In the genomic region with DNA sequence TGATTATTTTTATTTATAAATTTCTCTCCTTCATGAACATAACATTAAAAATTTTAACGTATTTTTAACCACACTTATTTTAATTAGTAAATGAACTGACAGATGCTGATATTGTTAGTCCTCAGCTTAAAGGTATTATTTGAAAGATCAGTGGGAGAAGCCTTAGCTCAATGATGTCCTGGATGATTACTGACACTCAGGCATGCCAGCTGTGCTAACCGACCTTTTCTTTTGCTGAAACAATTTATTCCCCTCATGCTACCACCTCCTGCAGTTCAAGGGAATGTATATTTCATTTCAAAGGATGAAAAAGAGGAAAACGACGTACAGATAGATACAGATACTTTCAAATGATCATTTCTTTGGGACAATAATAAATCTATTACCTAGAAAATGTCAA, we compare ENCODE assay signal across 36 cellular contexts.
"Had no signal": no experiment of that assay in that cellular context is flagged by ENCODE, and none has a peak within 500 bp of the region (broad histone marks: within the 10 kb centered on the region; RNA-seq: fewer than 3 reads in every experiment).

No MANE protein-coding gene starts in this region.

- H3K4me3 ChIP-seq: PC-9 had no signal

- DNase-seq: activated CD4-positive, alpha-beta memory T cell treated with anti-CD3 and anti-CD28 coated beads, Interleukin-2, amount 10 ng/mL, durations not matched to agents 7 days and 5 days; activated CD4-positive, alpha-beta T cell treated with anti-CD3 and anti-CD28 coated beads for 1 hour; activated CD4-positive, alpha-beta T cell treated with anti-CD3 and anti-CD28 coated beads for 48 hours; activated CD4-positive, CD25-positive, alpha-beta regulatory T cell; activated CD8-positive, alpha-beta memory T cell treated with anti-CD3 and anti-CD28 coated beads for 24 hours; activated CD8-positive, alpha-beta memory T cell treated with anti-CD3 and anti-CD28 coated beads, Interleukin-2, amount 10 ng/mL, durations not matched to agents 7 days and 5 days; activated CD8-positive, alpha-beta memory T cell treated with anti-CD3 and anti-CD28 coated beads, Interleukin-2, amount 50 U/mL, for 48 hours; activated effector memory CD4-positive, alpha-beta T cell treated with Interleukin-2 at 50 U/mL for 16 hours; activated naive CD4-positive, alpha-beta T cell treated with anti-CD3 and anti-CD28 coated beads, Interleukin-2, amount 10 ng/mL, durations not matched to agents 7 days and 5 days; activated naive CD8-positive, alpha-beta T cell treated with anti-CD3 and anti-CD28 coated beads, Interleukin-2, amount 50 U/mL, for 24 hours; activated T-cell treated with anti-CD3 and anti-CD28 coated beads, Interleukin-2, amount 50 U/mL, for 48 hours; anterior cingulate cortex; caudate nucleus; cerebellar nuclear complex; Karpas-422; KBM-7; NCI-H1105; NCI-H1417 treated with DMSO at 0.1 percent for 48 hours; NCI-H1694 treated with DMSO at 0.1 percent for 48 hours; NCI-H2029; NCI-H345; NCI-H526 treated with DMSO at 0.1 percent for 48 hours; NK-92 treated with Interleukin-12 subunit alpha and Interleukin-12 subunit beta, amount 100 ng/mL, for 24 hours; PC-9; SIG-M5; SW 1271; T-helper 1 cell; T-helper 2 cell; T-helper 9 cell had no signal

- H3K36me3 Mint-ChIP-seq: activated CD8-positive, alpha-beta memory T cell treated with anti-CD3 and anti-CD28 coated beads, Interleukin-2, amount 10 ng/mL, durations not matched to agents 7 days and 5 days; activated naive CD4-positive, alpha-beta T cell treated with anti-CD3 and anti-CD28 coated beads, Interleukin-2, amount 10 ng/mL, durations not matched to agents 7 days and 5 days; activated naive CD8-positive, alpha-beta T cell; brain had no signal

- ATAC-seq: activated CD8-positive, alpha-beta memory T cell treated with anti-CD3 and anti-CD28 coated beads, Interleukin-2, amount 10 ng/mL, durations not matched to agents 7 days and 5 days; activated naive CD8-positive, alpha-beta T cell treated with anti-CD3 and anti-CD28 coated beads, Interleukin-2, amount 50 U/mL, for 24 hours; Right ventricle myocardium inferior had no signal

- H3K4me3 Mint-ChIP-seq: activated CD4-positive, alpha-beta memory T cell treated with anti-CD3 and anti-CD28 coated beads, Interleukin-2, amount 10 ng/mL, durations not matched to agents 7 days and 5 days; activated CD8-positive, alpha-beta memory T cell treated with anti-CD3 and anti-CD28 coated beads, Interleukin-2, amount 10 ng/mL, durations not matched to agents 7 days and 5 days; activated naive CD4-positive, alpha-beta T cell treated with anti-CD3 and anti-CD28 coated beads, Interleukin-2, amount 10 ng/mL, durations not matched to agents 7 days and 5 days; activated naive CD8-positive, alpha-beta T cell; activated naive CD8-positive, alpha-beta T cell treated with anti-CD3 and anti-CD28 coated beads, Interleukin-2, amount 50 U/mL, for 24 hours; brain had no signal

- H3K27ac ChIP-seq: PC-9, RWPE1, VCaP had no signal

- H3K27me3 Mint-ChIP-seq: activated CD4-positive, alpha-beta memory T cell treated with anti-CD3 and anti-CD28 coated beads, Interleukin-2, amount 10 ng/mL, durations not matched to agents 7 days and 5 days; activated CD8-positive, alpha-beta memory T cell treated with anti-CD3 and anti-CD28 coated beads, Interleukin-2, amount 10 ng/mL, durations not matched to agents 7 days and 5 days; activated naive CD4-positive, alpha-beta T cell treated with anti-CD3 and anti-CD28 coated beads, Interleukin-2, amount 10 ng/mL, durations not matched to agents 7 days and 5 days; activated naive CD8-positive, alpha-beta T cell; activated naive CD8-positive, alpha-beta T cell treated with anti-CD3 and anti-CD28 coated beads, Interleukin-2, amount 50 U/mL, for 24 hours; brain had no signal

- H3K4me1 Mint-ChIP-seq: activated CD4-positive, alpha-beta memory T cell treated with anti-CD3 and anti-CD28 coated beads, Interleukin-2, amount 10 ng/mL, durations not matched to agents 7 days and 5 days; activated CD8-positive, alpha-beta memory T cell treated with anti-CD3 and anti-CD28 coated beads, Interleukin-2, amount 10 ng/mL, durations not matched to agents 7 days and 5 days; activated naive CD4-positive, alpha-beta T cell treated with anti-CD3 and anti-CD28 coated beads, Interleukin-2, amount 10 ng/mL, durations not matched to agents 7 days and 5 days; activated naive CD8-positive, alpha-beta T cell treated with anti-CD3 and anti-CD28 coated beads, Interleukin-2, amount 50 U/mL, for 24 hours; brain had no signal

- H3K27ac Mint-ChIP-seq: activated CD4-positive, alpha-beta memory T cell treated with anti-CD3 and anti-CD28 coated beads, Interleukin-2, amount 10 ng/mL, durations not matched to agents 7 days and 5 days; activated CD8-positive, alpha-beta memory T cell treated with anti-CD3 and anti-CD28 coated beads, Interleukin-2, amount 10 ng/mL, durations not matched to agents 7 days and 5 days; activated naive CD4-positive, alpha-beta T cell treated with anti-CD3 and anti-CD28 coated beads, Interleukin-2, amount 10 ng/mL, durations not matched to agents 7 days and 5 days; activated naive CD8-positive, alpha-beta T cell; activated naive CD8-positive, alpha-beta T cell treated with anti-CD3 and anti-CD28 coated beads, Interleukin-2, amount 50 U/mL, for 24 hours; brain had no signal

- H3K9me3 Mint-ChIP-seq: activated CD4-positive, alpha-beta memory T cell treated with anti-CD3 and anti-CD28 coated beads, Interleukin-2, amount 10 ng/mL, durations not matched to agents 7 days and 5 days; activated naive CD4-positive, alpha-beta T cell treated with anti-CD3 and anti-CD28 coated beads, Interleukin-2, amount 10 ng/mL, durations not matched to agents 7 days and 5 days; brain had no signal

- H3K4me2 ChIP-seq: PC-9 had no signal

- FAIRE-seq: bronchial epithelial cell, RCC 7860 had no signal
